8 cellular contexts compared by ENCODE assay signal in genomic region chr11:124799384-124800225, GRCh38. TPM values are rescaled to one million over a fixed set of nuclear protein-coding genes. Genes with fewer than 3 reads are reported as not detected.
DNase-seq lines count a peak whose midpoint lies in the region; ATAC-seq, FAIRE-seq and TF ChIP-seq lines count a peak whose summit lies in the region.

No MANE protein-coding gene starts in this region.

- H3K36me3 Mint-ChIP-seq in activated naive CD4-positive, alpha-beta T cell treated with anti-CD3 and anti-CD28 coated beads, Interleukin-2, amount 10 ng/mL, durations not matched to agents 7 days and 5 days = peaks cover 2% of the 10 kb centered on the region

- intact Hi-C loops in head of caudate nucleus (cut with DNase I) = no loop called here
- intact Hi-C loops in posterior vena cava (cut with DNase I) = loop anchor here (5.0 kb wide), 1 partner anchor 37 kb away; the partner anchor contains the start of gene ESAM (in 2 of the 2)

- peak overlapping the region; percentile 96 for H3K27ac Mint-ChIP-seq in activated naive CD4-positive, alpha-beta T cell treated with anti-CD3 and anti-CD28 coated beads, Interleukin-2, amount 10 ng/mL, durations not matched to agents 7 days and 5 days

- H3K27ac ChIP-seq in RWPE1 = peak overlapping the region; percentile 91

- DNase-seq in 8988T (peak; percentile 44), RWPE1 (ENCODE audit: low spot score) (peak; percentile 44), head of caudate nucleus (peak in 39 of 42 donors; percentile 11 to 68 (median 34)), posterior vena cava (ENCODE audit: low spot score) (peak; percentile 84), HTR-8/SVneo (ENCODE audit: insufficient read length, low spot score) (no peak)
- DNase-seq in activated naive CD4-positive, alpha-beta T cell treated with anti-CD3 and anti-CD28 coated beads, Interleukin-2, amount 10 ng/mL, durations not matched to agents 7 days and 5 days = peak; percentile 61

- no peak for TF ChIP-seq CTCF in RWPE1 (conservative IDR thresholded peaks at IDR 0.05; ENCODE audit: low read depth)

- peak; percentile 46 for ATAC-seq in GM18511 (IDR thresholded peaks at IDR 0.05; ENCODE audit: unreplicated experiment)
- ATAC-seq in HG03039 (IDR thresholded peaks at IDR 0.05; ENCODE audit: unreplicated experiment) = peak; percentile 24

- CTCF ChIA-PET in RWPE1 (lab: Yijun Ruan, JAX) = interaction anchor here (0.5 to 2.6 kb wide), 5 partner anchors 34 to 41 kb away, joined by 3 to 16 read pairs (median 3); no protein-coding TSS in a partner anchor
- CTCF ChIA-PET in activated naive CD4-positive, alpha-beta T cell treated with anti-CD3 and anti-CD28 coated beads, Interleukin-2, amount 10 ng/mL, durations not matched to agents 7 days and 5 days (lab: Charles Lee) = interaction anchor here (0.6 to 3.6 kb wide), 9 partner anchors 37 to 130 kb away, joined by 3 to 22 read pairs (median 7); partner anchors contain the start of genes ESAM, SIAE and SPA17

- FAIRE-seq in HTR-8/SVneo (lab: Jason Lieb, UNC) = no peak

- H3K4me3 Mint-ChIP-seq in activated naive CD4-positive, alpha-beta T cell treated with anti-CD3 and anti-CD28 coated beads, Interleukin-2, amount 10 ng/mL, durations not matched to agents 7 days and 5 days = peak overlapping the region; percentile 94

- H3K27me3 Mint-ChIP-seq in activated naive CD4-positive, alpha-beta T cell treated with anti-CD3 and anti-CD28 coated beads, Interleukin-2, amount 10 ng/mL, durations not matched to agents 7 days and 5 days = peaks cover 9% of the 10 kb centered on the region

- POLR2A ChIA-PET in RWPE1 (lab: Yijun Ruan, JAX; ENCODE audit: low non-redundant PET) = no interaction called here

- H3K4me1 Mint-ChIP-seq in activated naive CD4-positive, alpha-beta T cell treated with anti-CD3 and anti-CD28 coated beads, Interleukin-2, amount 10 ng/mL, durations not matched to agents 7 days and 5 days = peaks cover 27% of the 10 kb centered on the region

- H3K9me3 Mint-ChIP-seq in activated naive CD4-positive, alpha-beta T cell treated with anti-CD3 and anti-CD28 coated beads, Interleukin-2, amount 10 ng/mL, durations not matched to agents 7 days and 5 days = no peaks in the 10 kb centered on the region

RNA-seq across cellular contexts. Expression of gene MSANTD2, which starts 0.6 kb away (rescaled TPM):
- total RNA-seq in posterior vena cava = 10 to 100 TPM; 12.6 to 13.0 TPM

RNA-seq across cellular contexts. Expression of gene ESAM, which starts 37.5 kb away (rescaled TPM):
- 10 to 100 TPM; 71.5 to 76.9 TPM for total RNA-seq in posterior vena cava

RNA-seq across cellular contexts. Expression of gene VSIG2, which starts 47.5 kb away (rescaled TPM):
- total RNA-seq in posterior vena cava = 1 to 10 TPM; 1.1 to 1.2 TPM

RNA-seq across cellular contexts. Expression of gene NRGN, which starts 59.9 kb away (rescaled TPM):
- 1 to 10 TPM; 5.1 to 7.6 TPM for total RNA-seq in posterior vena cava
